8 cellular contexts compared by ENCODE assay signal in genomic region chr22:38202437-38203089, GRCh38. TPM values are rescaled to one million over a fixed set of nuclear protein-coding genes. Genes with fewer than 3 reads are reported as not detected.
DNase-seq lines count a peak whose midpoint lies in the region; ATAC-seq lines count a peak whose summit lies in the region.

No MANE protein-coding gene starts in this region.

- H3K36me3 ChIP-seq in ectodermal cell (ENCODE audit: control insufficient read depth, insufficient read depth, low read length): no peaks in the 10 kb centered on the region

- ATAC-seq in GM21717 (IDR thresholded peaks at IDR 0.05; ENCODE audit: unreplicated experiment): peak; percentile 23
- no peak for ATAC-seq in GM19351 (IDR thresholded peaks at IDR 0.05; ENCODE audit: unreplicated experiment)

- WGBS in ectodermal cell, 2 experiments: 1% methylated on average over 74 of the region's 74 CpGs

- peak overlapping the region; percentile 55 for H3K4me3 ChIP-seq in ectodermal cell (ENCODE audit: insufficient read depth, low read depth, low read length)

- peaks cover 8% of the 10 kb centered on the region for H3K4me1 ChIP-seq in ectodermal cell (ENCODE audit: control insufficient read depth, insufficient read depth, low read length)

- H3K9me3 ChIP-seq in ectodermal cell (ENCODE audit: control insufficient read depth, low read length): no peaks in the 10 kb centered on the region

- H3K27me3 ChIP-seq in ectodermal cell (ENCODE audit: control insufficient read depth, insufficient read depth, low read length, poor library complexity, severe bottlenecking): peaks cover 50% of the 10 kb centered on the region

- H3K27ac ChIP-seq in ectodermal cell (ENCODE audit: insufficient read depth, low read depth, low read length, poor library complexity, severe bottlenecking): no peak overlapping the region

- DNase-seq in COR-L47 (lab: John Stamatoyannopoulos, UW): peak; percentile 63
- DNase-seq in MV-4-11 (lab: John Stamatoyannopoulos, UW): peak; percentile 21
- DNase-seq in activated CD4-positive, alpha-beta T cell treated with anti-CD3 and anti-CD28 coated beads, Interleukin-2, amount 50 U/mL, for 1 hour: peak; percentile 39
- DNase-seq in lung microvascular endothelial cell (ENCODE audit: low read depth in 2 of 2): peak; percentile 96 to 98
- peak; percentile 71 for DNase-seq in stimulated activated CD8-positive, alpha-beta memory T cell treated with anti-CD3 and anti-CD28 coated beads, Interleukin-4, amount 100 ng/mL, for 48 hours

RNA-seq across cellular contexts. Expression of gene MAFF, which starts 0.8 kb away (rescaled TPM):
- 1.4 TPM for polyA plus RNA-seq in ectodermal cell (2013, experiment 1 of 4)
- polyA plus RNA-seq in ectodermal cell (2013, experiment 2 of 4): 1.2 TPM
- polyA plus RNA-seq in ectodermal cell (2013, experiment 3 of 4): 1.9 TPM
- polyA plus RNA-seq in ectodermal cell (2013, experiment 4 of 4): 0.97 TPM
- 41.0 and 262 TPM in 2 replicates for total RNA-seq in lung microvascular endothelial cell

RNA-seq across cellular contexts. Expression of gene PLA2G6, which starts 20.9 kb away (rescaled TPM):
- 29.6 TPM for polyA plus RNA-seq in ectodermal cell (2013, experiment 1 of 4)
- polyA plus RNA-seq in ectodermal cell (2013, experiment 2 of 4): 30.2 TPM
- polyA plus RNA-seq in ectodermal cell (2013, experiment 3 of 4): 24.4 TPM
- 27.4 TPM for polyA plus RNA-seq in ectodermal cell (2013, experiment 4 of 4)
- 1.3 and 4.8 TPM in 2 replicates for total RNA-seq in lung microvascular endothelial cell

Comparison
In these comparisons a context has a peak if more than half of its experiments do, and no peak if none do; other contexts are left out.
1. DNase-seq: peak in every context shown above with its lines; median percentile 97 in lung microvascular endothelial cell; 71 in stimulated activated CD8-positive, alpha-beta memory T cell treated with anti-CD3 and anti-CD28 coated beads, Interleukin-4, amount 100 ng/mL, for 48 hours; 63 in COR-L47; 39 in activated CD4-positive, alpha-beta T cell treated with anti-CD3 and anti-CD28 coated beads, Interleukin-2, amount 50 U/mL, for 1 hour; 21 in MV-4-11.